Comparison of ENCODE assay signal across 9 cellular contexts in genomic region chr1:94648225-94649007, GRCh38.
DNase-seq lines count a peak whose midpoint lies in the region; ATAC-seq, FAIRE-seq and TF ChIP-seq lines count a peak whose summit lies in the region.
"Had no signal": no experiment of that assay in that cellular context is flagged by ENCODE, and none has a peak within 500 bp of the region (broad histone marks: within the 10 kb centered on the region; RNA-seq: fewer than 3 reads in every experiment).

No MANE protein-coding gene starts in this region.

- DNase-seq in MG63 (peak; percentile 12), mesothelial cell of epicardium (ENCODE audit: low spot score in 2 of 2, unreplicated experiment in 2 of 2) (no peak), upper lobe of right lung (peak; percentile 69), NCI-H1092 treated with DMSO at 0.1 percent for 48 hours (lab: John Stamatoyannopoulos, UW) (no peak), dermis blood vessel endothelial cell (no peak)
- DNase-seq in activated CD4-positive, alpha-beta T cell treated with anti-CD3 and anti-CD28 coated beads, Interleukin-2, amount 10 ng/mL, durations not matched to agents 7 days and 5 days, result no peak
- DNase-seq: activated CD8-positive, alpha-beta memory T cell treated with anti-CD3 and anti-CD28 coated beads, Interleukin-2, amount 50 U/mL, for 48 hours had no signal

- peak overlapping the region; percentile 26 for H3K27ac ChIP-seq in upper lobe of right lung

- peak overlapping the region; percentile 83 for H3K27ac Mint-ChIP-seq in mesothelial cell of epicardium
- no peak overlapping the region for H3K27ac Mint-ChIP-seq in activated CD4-positive, alpha-beta T cell treated with anti-CD3 and anti-CD28 coated beads, Interleukin-2, amount 10 ng/mL, durations not matched to agents 7 days and 5 days
- H3K27ac Mint-ChIP-seq: IgD-negative memory B cell had no signal

- TF ChIP-seq CTCF in mesothelial cell of epicardium (IDR thresholded peaks at IDR 0.05; ENCODE audit: unreplicated experiment) (no peak), upper lobe of right lung (IDR thresholded peaks at IDR 0.05) (no peak)

- peak; percentile 83 for FAIRE-seq in endometrium (lab: Jason Lieb, UNC)

- H3K4me1 Mint-ChIP-seq in mesothelial cell of epicardium, result peaks cover 12% of the 10 kb centered on the region
- H3K4me1 Mint-ChIP-seq in activated CD4-positive, alpha-beta T cell treated with anti-CD3 and anti-CD28 coated beads, Interleukin-2, amount 10 ng/mL, durations not matched to agents 7 days and 5 days, result no peaks in the 10 kb centered on the region
- H3K4me1 Mint-ChIP-seq: IgD-negative memory B cell had no signal

- no peaks in the 10 kb centered on the region for H3K27me3 Mint-ChIP-seq in mesothelial cell of epicardium (ENCODE audit: low read depth)
- H3K27me3 Mint-ChIP-seq in activated CD4-positive, alpha-beta T cell treated with anti-CD3 and anti-CD28 coated beads, Interleukin-2, amount 10 ng/mL, durations not matched to agents 7 days and 5 days, result peaks cover 2% of the 10 kb centered on the region

- no peaks in the 10 kb centered on the region for H3K9me3 ChIP-seq in MG63
- no peaks in the 10 kb centered on the region for H3K9me3 ChIP-seq in upper lobe of right lung

- H3K27me3 ChIP-seq in MG63 (no peaks in the 10 kb centered on the region), upper lobe of right lung (no peaks in the 10 kb centered on the region)

- no peaks in the 10 kb centered on the region for H3K36me3 Mint-ChIP-seq in mesothelial cell of epicardium
- no peaks in the 10 kb centered on the region for H3K36me3 Mint-ChIP-seq in activated CD4-positive, alpha-beta T cell treated with anti-CD3 and anti-CD28 coated beads, Interleukin-2, amount 10 ng/mL, durations not matched to agents 7 days and 5 days (ENCODE audit: low read depth)
- H3K36me3 Mint-ChIP-seq: IgD-negative memory B cell had no signal

- H3K4me3 ChIP-seq in MG63, result no peak overlapping the region
- no peak overlapping the region for H3K4me3 ChIP-seq in upper lobe of right lung

- POLR2A ChIA-PET in activated CD4-positive, alpha-beta T cell treated with anti-CD3 and anti-CD28 coated beads, Interleukin-2, amount 10 ng/mL, durations not matched to agents 7 days and 5 days (lab: Charles Lee), result no interaction called here

- H3K9me3 Mint-ChIP-seq in mesothelial cell of epicardium, result no peaks in the 10 kb centered on the region
- H3K9me3 Mint-ChIP-seq in activated CD4-positive, alpha-beta T cell treated with anti-CD3 and anti-CD28 coated beads, Interleukin-2, amount 10 ng/mL, durations not matched to agents 7 days and 5 days, result no peaks in the 10 kb centered on the region
- H3K9me3 Mint-ChIP-seq: IgD-negative memory B cell had no signal

- no peak overlapping the region for H3K4me3 Mint-ChIP-seq in mesothelial cell of epicardium
- H3K4me3 Mint-ChIP-seq in activated CD4-positive, alpha-beta T cell treated with anti-CD3 and anti-CD28 coated beads, Interleukin-2, amount 10 ng/mL, durations not matched to agents 7 days and 5 days, result no peak overlapping the region
- H3K4me3 Mint-ChIP-seq: IgD-negative memory B cell had no signal

- peak; percentile 71 for ATAC-seq in upper lobe of right lung

- intact Hi-C loops in upper lobe of right lung (cut with DNase I), result no loop called here

- H3K4me1 ChIP-seq in upper lobe of right lung, result peaks cover 15% of the 10 kb centered on the region

- H3K36me3 ChIP-seq in MG63 (no peaks in the 10 kb centered on the region), upper lobe of right lung (no peaks in the 10 kb centered on the region)

- CTCF ChIA-PET in activated CD4-positive, alpha-beta T cell treated with anti-CD3 and anti-CD28 coated beads, Interleukin-2, amount 10 ng/mL, durations not matched to agents 7 days and 5 days (lab: Charles Lee), result interaction anchor here (0.5 kb wide), 1 partner anchor 1116 kb away, joined by 3 read pairs; no protein-coding TSS in a partner anchor

Comparison
In these comparisons a context has a peak if more than half of its experiments do, and no peak if none do; other contexts are left out.
1. DNase-seq: peak in MG63 (single experiment) and upper lobe of right lung (single experiment); none in mesothelial cell of epicardium (0 of 2), NCI-H1092 treated with DMSO at 0.1 percent for 48 hours (single experiment), activated CD4-positive, alpha-beta T cell treated with anti-CD3 and anti-CD28 coated beads, Interleukin-2, amount 10 ng/mL, durations not matched to agents 7 days and 5 days (single experiment) and dermis blood vessel endothelial cell (single experiment).